8 cellular contexts compared by ENCODE assay signal in the genomic region with DNA sequence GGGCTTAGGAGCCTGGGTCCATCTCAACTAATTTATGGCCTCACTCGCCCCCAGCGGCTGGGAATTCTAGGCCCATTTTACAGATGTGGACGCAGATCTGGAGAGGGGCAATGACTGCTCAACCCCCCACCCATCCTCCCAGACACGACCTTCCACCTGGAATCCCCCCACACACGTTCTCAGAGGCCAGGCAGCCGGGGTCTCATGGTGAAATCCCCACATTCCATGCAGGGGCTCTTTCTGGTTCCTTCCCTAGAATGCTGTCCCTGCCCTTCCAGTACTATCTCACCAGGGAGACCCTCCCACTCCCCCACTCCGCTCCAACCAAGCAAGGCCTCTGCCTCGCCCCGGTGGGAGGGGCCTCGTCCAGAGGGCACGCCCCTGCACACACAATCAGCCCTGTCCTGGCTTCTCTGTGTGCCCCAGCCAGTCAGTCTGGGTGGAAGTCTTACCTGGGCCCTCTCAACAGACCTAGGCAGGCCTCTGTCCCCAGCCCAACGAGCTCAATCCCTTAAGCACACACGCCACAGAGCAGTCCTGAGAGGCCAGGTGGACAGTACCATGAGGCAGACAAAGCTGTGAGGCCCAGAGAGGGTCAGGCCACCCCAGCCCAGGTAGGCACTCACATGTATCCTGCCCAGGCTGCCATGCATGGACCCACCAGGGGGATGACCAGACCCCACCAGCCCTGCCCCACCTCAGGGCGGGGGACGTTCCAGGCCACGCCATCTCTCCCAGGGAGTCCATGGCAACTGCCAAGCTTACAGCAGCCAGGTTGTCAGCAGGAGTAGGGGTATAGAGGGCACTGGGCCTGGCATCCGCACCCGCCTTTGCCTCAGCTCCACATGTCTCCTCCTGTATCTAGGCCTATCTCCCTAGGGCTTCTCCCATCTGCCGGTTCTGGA. TPM values are rescaled to one million over a fixed set of nuclear protein-coding genes. Genes with fewer than 3 reads are reported as not detected.
DNase-seq lines count a peak whose midpoint lies in the region; ATAC-seq and TF ChIP-seq lines count a peak whose summit lies in the region.

No MANE protein-coding gene starts in this region.

- DNase-seq in activated CD4-positive, alpha-beta T cell treated with anti-CD3 and anti-CD28 coated beads for 48 hours, result peak; percentile 57
- no peak for DNase-seq in activated CD4-positive, alpha-beta T cell treated with anti-CD3 and anti-CD28 coated beads for 4 hours
- DNase-seq in activated CD8-positive, alpha-beta memory T cell treated with anti-CD3 and anti-CD28 coated beads, Interleukin-2, amount 50 U/mL, for 48 hours, result peak; percentile 68
- peak in 2 of 3 donors; percentile 69 to 79 for DNase-seq in right cardiac atrium
- DNase-seq in smooth muscle cell (lab: John Stamatoyannopoulos, UW; ENCODE audit: unreplicated experiment), result no peak
- DNase-seq in RKO (ENCODE audit: low spot score), result no peak

- peak overlapping the region; percentile 19 for H3K9ac ChIP-seq in smooth muscle cell (ENCODE audit: low read depth)

- WGBS in right cardiac atrium, result 73% methylated on average over 19 of the region's 19 CpGs
- 51% methylated on average over 19 of the region's 19 CpGs for WGBS in smooth muscle cell (ENCODE audit: low lambda C conversion rate)

- H3K79me2 ChIP-seq in smooth muscle cell (ENCODE audit: low read depth), result no peaks in the 10 kb centered on the region

- H3K27ac ChIP-seq in right cardiac atrium (ENCODE audit: low read length) (peak overlapping the region; percentile 10), smooth muscle cell (ENCODE audit: low read depth) (no peak overlapping the region)

- no peaks in the 10 kb centered on the region for H3K4me1 ChIP-seq in right cardiac atrium (ENCODE audit: control insufficient read depth, insufficient read depth, low read length)
- peaks cover 15% of the 10 kb centered on the region for H3K4me1 ChIP-seq in smooth muscle cell (ENCODE audit: low read depth)

- no peaks in the 10 kb centered on the region for H4K20me1 ChIP-seq in smooth muscle cell (ENCODE audit: low read depth)

- H3K9me3 ChIP-seq in right cardiac atrium (ENCODE audit: control insufficient read depth, low read length) (no peaks in the 10 kb centered on the region), smooth muscle cell (replicated peaks; ENCODE audit: low read depth) (no peaks in the 10 kb centered on the region)

- H3K4me2 ChIP-seq in smooth muscle cell, result peak overlapping the region; percentile 95

- no peaks in the 10 kb centered on the region for H3K27me3 ChIP-seq in right cardiac atrium (ENCODE audit: control insufficient read depth, insufficient read depth)
- H3K27me3 ChIP-seq in smooth muscle cell (ENCODE audit: low read depth), result no peaks in the 10 kb centered on the region

- peak overlapping the region; percentile 71 for H2AFZ ChIP-seq in smooth muscle cell (ENCODE audit: low read depth)

- peak; percentile 6 to 28 for ATAC-seq in right cardiac atrium
- ATAC-seq in GM18868 (IDR thresholded peaks at IDR 0.05; ENCODE audit: unreplicated experiment), result no peak
- no peak for ATAC-seq in HG03342 (IDR thresholded peaks at IDR 0.05; ENCODE audit: unreplicated experiment)

- no peak for TF ChIP-seq CTCF in smooth muscle cell (IDR thresholded peaks at IDR 0.05; ENCODE audit: borderline replicate concordance, insufficient read depth, poor library complexity, severe bottlenecking)

- no peaks in the 10 kb centered on the region for H3F3A ChIP-seq in smooth muscle cell (ENCODE audit: low read depth)

- no peaks in the 10 kb centered on the region for H3K36me3 ChIP-seq in smooth muscle cell (ENCODE audit: low read depth)

- intact Hi-C loops in right cardiac atrium (cut with DNase I), result no loop called here

- H3K4me3 ChIP-seq in right cardiac atrium (ENCODE audit: low read length) (no peak overlapping the region), smooth muscle cell (peak overlapping the region; percentile 70)

RNA-seq across cellular contexts. Expression of a gene that starts 1.3 kb away (rescaled TPM):
- 100 to 1,000 TPM; 115 to 134 (median 125) TPM for total RNA-seq in right cardiac atrium
- 43.1 TPM for polyA plus RNA-seq in right cardiac atrium
- total RNA-seq in smooth muscle cell, result 14.0 and 17.2 TPM in 2 replicates
- polyA plus RNA-seq in smooth muscle cell, result 38.9 and 40.3 TPM in 2 replicates

Comparison
In these comparisons a context has a peak if more than half of its experiments do, and no peak if none do; other contexts are left out.
1. DNase-seq: peak in activated CD4-positive, alpha-beta T cell treated with anti-CD3 and anti-CD28 coated beads for 48 hours (single experiment), activated CD8-positive, alpha-beta memory T cell treated with anti-CD3 and anti-CD28 coated beads, Interleukin-2, amount 50 U/mL, for 48 hours (single experiment) and right cardiac atrium (2 of 3); none in activated CD4-positive, alpha-beta T cell treated with anti-CD3 and anti-CD28 coated beads for 4 hours (0 of 2), smooth muscle cell (single experiment) and RKO (single experiment).
2. ATAC-seq: peak in right cardiac atrium (2 of 2); none in GM18868 (single experiment) and HG03342 (single experiment).